Comparison of ENCODE assay signal across 25 cellular contexts in the genomic region with DNA sequence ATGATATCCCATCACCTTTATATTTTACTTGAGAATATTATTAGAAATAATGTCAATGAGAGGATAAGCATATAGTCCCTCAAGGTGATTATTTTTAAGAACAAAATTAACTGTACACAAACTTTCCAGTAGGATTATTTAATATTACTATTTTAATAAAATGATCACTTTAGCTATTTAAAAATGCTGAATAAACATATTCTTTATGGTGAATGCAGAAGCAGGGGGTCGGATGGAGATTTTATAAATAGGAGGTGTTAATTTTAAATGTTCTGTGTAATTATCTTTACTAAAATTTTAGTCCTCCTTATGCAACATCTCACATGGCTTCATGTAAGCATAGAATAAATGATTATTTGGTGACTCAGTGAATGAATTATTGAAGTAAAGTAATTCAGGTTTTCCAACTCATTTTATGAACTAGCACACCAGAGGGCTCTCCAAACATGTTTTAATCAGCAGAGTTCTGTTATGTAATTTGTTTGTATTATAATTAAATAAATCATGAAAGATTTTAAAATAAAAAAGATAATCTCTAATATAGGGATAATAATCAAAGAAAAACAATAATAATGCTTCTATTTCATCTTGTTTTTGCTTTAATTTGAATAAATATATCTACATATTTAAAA.
"Had no signal": no experiment of that assay in that cellular context is flagged by ENCODE, and none has a peak within 500 bp of the region (broad histone marks: within the 10 kb centered on the region; RNA-seq: fewer than 3 reads in every experiment).

No MANE protein-coding gene starts in this region.

- H3K27ac ChIP-seq: esophagus muscularis mucosa, left ventricle myocardium inferior, prostate gland, stomach, vagina, WERI-Rb-1 had no signal

- H3K36me3 ChIP-seq: esophagus muscularis mucosa, left ventricle myocardium inferior, prostate gland, stomach, vagina, WERI-Rb-1 had no signal

- H3K4me2 ChIP-seq: smooth muscle cell had no signal

- H3K4me1 Mint-ChIP-seq: memory B cell; naive thymus-derived CD4-positive, alpha-beta T cell; stimulated activated effector memory CD8-positive, alpha-beta T cell treated with anti-CD3 and anti-CD28 coated beads, Interleukin-12 subunit alpha, Interleukin-12 subunit beta, amount 100 ng/mL, for 72 hours had no signal

- H3K4me3 ChIP-seq: esophagus muscularis mucosa, left ventricle myocardium inferior, prostate gland, smooth muscle cell, stomach, vagina had no signal

- H3K9me3 ChIP-seq: esophagus muscularis mucosa, prostate gland, stomach, vagina had no signal

- H3K4me3 Mint-ChIP-seq: brain; memory B cell; naive thymus-derived CD4-positive, alpha-beta T cell; stimulated activated effector memory CD8-positive, alpha-beta T cell treated with anti-CD3 and anti-CD28 coated beads, Interleukin-12 subunit alpha, Interleukin-12 subunit beta, amount 100 ng/mL, for 72 hours had no signal

- DNase-seq: activated CD4-positive, alpha-beta T cell treated with anti-CD3 and anti-CD28 coated beads, Interleukin-2, amount 50 U/mL, for 4 hours; activated gamma-delta T cell treated with Interleukin-2 at 50 U/mL for 16 hours; amniotic stem cell; central memory CD4-positive, alpha-beta T cell; effector CD8-positive, alpha-beta T cell; foreskin melanocyte; glutamatergic neuron; hypothalamus; left ventricle myocardium inferior; naive thymus-derived CD4-positive, alpha-beta T cell; right cardiac atrium; stimulated activated CD4-positive, alpha-beta T cell treated with anti-CD3 and anti-CD28 coated beads, Interleukin-4, amount 100 ng/mL, for 24 hours; stomach; SW 1271; trophoblast cell; WERI-Rb-1 had no signal

- H3K27me3 Mint-ChIP-seq: brain; memory B cell; naive thymus-derived CD4-positive, alpha-beta T cell had no signal

- H3K27ac Mint-ChIP-seq: activated naive CD4-positive, alpha-beta T cell treated with anti-CD3 and anti-CD28 coated beads, Interleukin-2, amount 50 U/mL, for 72 hours; brain; memory B cell; naive thymus-derived CD4-positive, alpha-beta T cell; stimulated activated effector memory CD8-positive, alpha-beta T cell treated with anti-CD3 and anti-CD28 coated beads, Interleukin-12 subunit alpha, Interleukin-12 subunit beta, amount 100 ng/mL, for 72 hours had no signal

- FAIRE-seq: endothelial cell of umbilical vein had no signal

- H3K36me3 Mint-ChIP-seq: activated naive CD4-positive, alpha-beta T cell treated with anti-CD3 and anti-CD28 coated beads, Interleukin-2, amount 50 U/mL, for 72 hours; brain; memory B cell; naive thymus-derived CD4-positive, alpha-beta T cell; stimulated activated effector memory CD8-positive, alpha-beta T cell treated with anti-CD3 and anti-CD28 coated beads, Interleukin-12 subunit alpha, Interleukin-12 subunit beta, amount 100 ng/mL, for 72 hours had no signal

- H3K27me3 ChIP-seq: esophagus muscularis mucosa, stomach, vagina had no signal

- H3K9me3 Mint-ChIP-seq: brain had no signal

- H3K4me1 ChIP-seq: esophagus muscularis mucosa, left ventricle myocardium inferior, prostate gland, stomach, vagina had no signal

- ATAC-seq: activated naive CD4-positive, alpha-beta T cell treated with anti-CD3 and anti-CD28 coated beads, Interleukin-2, amount 50 U/mL, for 72 hours; naive thymus-derived CD4-positive, alpha-beta T cell; right cardiac atrium; stimulated activated effector memory CD8-positive, alpha-beta T cell treated with anti-CD3 and anti-CD28 coated beads, Interleukin-12 subunit alpha, Interleukin-12 subunit beta, amount 100 ng/mL, for 72 hours had no signal
